ENCODE assay signal across 19 cellular contexts in genomic region chr12:63206494-63206893, GRCh38. TPM values are rescaled to one million over a fixed set of nuclear protein-coding genes. Genes with fewer than 3 reads are reported as not detected.
"Had no signal": no experiment of that assay in that cellular context is flagged by ENCODE, and none has a peak within 500 bp of the region (broad histone marks: within the 10 kb centered on the region; RNA-seq: fewer than 3 reads in every experiment).

No MANE protein-coding gene starts in this region.

- H3K9ac ChIP-seq: neural progenitor cell had no signal

- DNase-seq: activated CD4-positive, alpha-beta T cell treated with anti-CD3 and anti-CD28 coated beads for 1 hour; activated CD4-positive, alpha-beta T cell treated with anti-CD3 and anti-CD28 coated beads, Interleukin-2, amount 50 U/mL, for 4 hours; activated naive CD4-positive, alpha-beta T cell; activated T-cell treated with anti-CD3 and anti-CD28 coated beads for 4 hours; erythroblast; sigmoid colon; spleen; stimulated activated CD4-positive, alpha-beta T cell treated with anti-CD3 and anti-CD28 coated beads, Interleukin-1b, Interleukin-23, amount 100 ng/mL, for 48 hours; stimulated activated naive CD8-positive, alpha-beta T cell treated with anti-CD3 and anti-CD28 coated beads, Interleukin-15, amount 100 ng/mL, for 72 hours; T-helper 9 cell; testis had no signal

- H3K27ac ChIP-seq: gastrocnemius medialis, heart left ventricle, neural progenitor cell, sigmoid colon, spleen, testis had no signal

- H2AFZ ChIP-seq: neural progenitor cell had no signal

- H3K4me3 ChIP-seq: gastrocnemius medialis, heart left ventricle, neural progenitor cell, sigmoid colon, spleen, testis had no signal

- H3K4me1 ChIP-seq: gastrocnemius medialis, neural progenitor cell, sigmoid colon, spleen had no signal

- H3K4me2 ChIP-seq: neural progenitor cell had no signal

- ATAC-seq: left colon; stimulated activated naive CD8-positive, alpha-beta T cell treated with anti-CD3 and anti-CD28 coated beads, Interleukin-15, amount 100 ng/mL, for 72 hours had no signal

- H3K27me3 ChIP-seq: gastrocnemius medialis, heart left ventricle, sigmoid colon, spleen, testis had no signal

- FAIRE-seq: astrocyte, islet of Langerhans had no signal

- H3K36me3 ChIP-seq: gastrocnemius medialis, heart left ventricle, neural progenitor cell, sigmoid colon, spleen had no signal

- H3K9me3 ChIP-seq: gastrocnemius medialis, heart left ventricle, sigmoid colon, testis had no signal

RNA-seq across cellular contexts. Expression of gene AVPR1A, which starts 55.5 kb away (rescaled TPM):
- total RNA-seq: bronchial epithelial cell had no signal
- polyA plus RNA-seq: mammary epithelial cell had no signal
